Comparison of ENCODE assay signal across 27 cellular contexts in the genomic region with DNA sequence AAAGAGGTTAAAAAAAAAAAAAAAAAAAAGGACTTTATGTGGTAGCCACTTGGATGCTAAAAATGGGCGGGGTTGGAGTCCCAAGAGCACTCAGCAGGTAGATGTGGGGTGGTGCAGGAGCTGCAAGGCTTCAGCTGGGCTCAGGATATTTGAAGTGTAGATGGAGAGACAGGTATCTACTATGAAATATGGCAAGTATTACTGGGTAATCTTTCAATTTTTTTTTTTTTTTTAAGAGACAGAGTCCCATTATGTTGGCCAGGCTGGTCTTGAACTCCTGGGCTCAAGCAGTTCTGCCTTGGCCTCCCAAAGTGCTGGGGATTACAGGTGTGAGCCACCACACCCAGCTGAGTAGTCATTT. TPM values are rescaled to one million over a fixed set of nuclear protein-coding genes. Genes with fewer than 3 reads are reported as not detected.
DNase-seq lines count a peak whose midpoint lies in the region; ATAC-seq and TF ChIP-seq lines count a peak whose summit lies in the region.
"Had no signal": no experiment of that assay in that cellular context is flagged by ENCODE, and none has a peak within 500 bp of the region (broad histone marks: within the 10 kb centered on the region; RNA-seq: fewer than 3 reads in every experiment).

No MANE protein-coding gene starts in this region.

- TF ChIP-seq CTCF in 22Rv1 (IDR thresholded peaks at IDR 0.05) (no peak), GM10266 (IDR thresholded peaks at IDR 0.05; ENCODE audit: control insufficient read depth, insufficient read depth, low read depth, missing control alignments) (no peak)

- ATAC-seq in activated CD8-positive, alpha-beta T cell treated with anti-CD3 and anti-CD28 coated beads, Interleukin-2, amount 10 ng/mL, durations not matched to agents 7 days and 5 days: no peak
- ATAC-seq in HG03108 (IDR thresholded peaks at IDR 0.05; ENCODE audit: unreplicated experiment) (no peak), left ventricle myocardium superior (no peak)
- ATAC-seq: PC-3, Right ventricle myocardium inferior had no signal

- no peaks in the 10 kb centered on the region for H3K9me3 Mint-ChIP-seq in activated CD8-positive, alpha-beta T cell treated with anti-CD3 and anti-CD28 coated beads, Interleukin-2, amount 10 ng/mL, durations not matched to agents 7 days and 5 days (ENCODE audit: insufficient read depth)
- H3K9me3 Mint-ChIP-seq: CD8-positive, alpha-beta memory T cell had no signal

- POLR2A ChIA-PET in activated CD8-positive, alpha-beta T cell treated with anti-CD3 and anti-CD28 coated beads, Interleukin-2, amount 10 ng/mL, durations not matched to agents 7 days and 5 days (lab: Charles Lee): interaction anchor here (0.6 to 0.9 kb wide), 2 partner anchors 10 to 15 kb away, joined by 3 read pairs; no protein-coding TSS in a partner anchor

- intact Hi-C loops in left ventricle myocardium superior (cut with micrococcal nuclease): no loop called here

- peak overlapping the region; percentile 58 for H3K27ac Mint-ChIP-seq in activated CD8-positive, alpha-beta T cell treated with anti-CD3 and anti-CD28 coated beads, Interleukin-2, amount 10 ng/mL, durations not matched to agents 7 days and 5 days

- H3K27me3 Mint-ChIP-seq in activated CD8-positive, alpha-beta T cell treated with anti-CD3 and anti-CD28 coated beads, Interleukin-2, amount 10 ng/mL, durations not matched to agents 7 days and 5 days (ENCODE audit: low read depth): no peaks in the 10 kb centered on the region
- H3K27me3 Mint-ChIP-seq: CD8-positive, alpha-beta memory T cell had no signal

- CTCF ChIA-PET in activated CD8-positive, alpha-beta T cell treated with anti-CD3 and anti-CD28 coated beads, Interleukin-2, amount 10 ng/mL, durations not matched to agents 7 days and 5 days (lab: Charles Lee): no interaction called here

- H3K27ac ChIP-seq in 22Rv1 (0 out of 2 replicates have a peak overlapping the region, but pooled peaks have one; percentile 38), epithelial cell of prostate (peak overlapping the region; percentile 77)
- H3K27ac ChIP-seq: coronary artery, hepatocyte, stomach, thyroid gland, VCaP had no signal

- H3K36me3 Mint-ChIP-seq in activated CD8-positive, alpha-beta T cell treated with anti-CD3 and anti-CD28 coated beads, Interleukin-2, amount 10 ng/mL, durations not matched to agents 7 days and 5 days (ENCODE audit: low read depth): peaks cover 67% of the 10 kb centered on the region

- peaks cover 2% of the 10 kb centered on the region for H3K4me1 Mint-ChIP-seq in activated CD8-positive, alpha-beta T cell treated with anti-CD3 and anti-CD28 coated beads, Interleukin-2, amount 10 ng/mL, durations not matched to agents 7 days and 5 days (ENCODE audit: low read depth)

- DNase-seq in DMS53 (lab: John Stamatoyannopoulos, UW) (peak; percentile 8), DMS53 treated with DMSO at 0.1 percent for 48 hours (lab: John Stamatoyannopoulos, UW; ENCODE audit: unreplicated experiment) (no peak), epithelial cell of prostate (ENCODE audit: low read depth, low spot score) (no peak), GM10266 (ENCODE audit: extremely low spot score) (no peak), left ventricle myocardium superior (no peak)
- no peak for DNase-seq in activated CD8-positive, alpha-beta T cell treated with anti-CD3 and anti-CD28 coated beads, Interleukin-2, amount 10 ng/mL, durations not matched to agents 7 days and 5 days
- DNase-seq: activated CD4-positive, alpha-beta T cell treated with anti-CD3 and anti-CD28 coated beads for 4 hours; activated effector memory CD4-positive, alpha-beta T cell treated with anti-CD3 and anti-CD28 coated beads, Interleukin-2, amount 50 U/mL, for 16 hours; anterior cingulate cortex; CD8-positive, alpha-beta memory T cell; DMS153; mesendoderm; MV-4-11; NCI-H146; NCI-H2171; NCI-H510A; nucleus accumbens; PC-3; stomach; thyroid gland had no signal

- H3K4me3 Mint-ChIP-seq in activated CD8-positive, alpha-beta T cell treated with anti-CD3 and anti-CD28 coated beads, Interleukin-2, amount 10 ng/mL, durations not matched to agents 7 days and 5 days: no peak overlapping the region

RNA-seq across cellular contexts. Expression of gene TUFM, which starts 7.6 kb away (rescaled TPM):
- 100 to 1,000 TPM; 150 to 153 TPM for total RNA-seq in activated CD8-positive, alpha-beta T cell treated with anti-CD3 and anti-CD28 coated beads, Interleukin-2, amount 10 ng/mL, durations not matched to agents 7 days and 5 days
- 254 TPM for total RNA-seq in left ventricle myocardium superior

RNA-seq across cellular contexts. Expression of gene ATXN2L, which starts 15.7 kb away (rescaled TPM):
- total RNA-seq in activated CD8-positive, alpha-beta T cell treated with anti-CD3 and anti-CD28 coated beads, Interleukin-2, amount 10 ng/mL, durations not matched to agents 7 days and 5 days: 100 to 1,000 TPM; 256 to 269 TPM
- 55.3 TPM for total RNA-seq in left ventricle myocardium superior

RNA-seq across cellular contexts. Expression of gene SH2B1, which starts 25.1 kb away (rescaled TPM):
- 10 to 100 TPM; 47.8 to 52.2 TPM for total RNA-seq in activated CD8-positive, alpha-beta T cell treated with anti-CD3 and anti-CD28 coated beads, Interleukin-2, amount 10 ng/mL, durations not matched to agents 7 days and 5 days
- total RNA-seq in left ventricle myocardium superior: 46.1 TPM

RNA-seq across cellular contexts. Expression of gene ATP2A1, which starts 39.8 kb away (rescaled TPM):
- 1 to 10 TPM; 1.8 to 2.1 TPM for total RNA-seq in activated CD8-positive, alpha-beta T cell treated with anti-CD3 and anti-CD28 coated beads, Interleukin-2, amount 10 ng/mL, durations not matched to agents 7 days and 5 days
- 0.45 TPM for total RNA-seq in left ventricle myocardium superior
- total RNA-seq: frontal cortex had no signal
